In genomic region chr13:51912511-51913225, GRCh38 we compare ENCODE assay signal across 21 cellular contexts. TPM values are rescaled to one million over a fixed set of nuclear protein-coding genes. Genes with fewer than 3 reads are reported as not detected.
DNase-seq lines count a peak whose midpoint lies in the region; FAIRE-seq and TF ChIP-seq lines count a peak whose summit lies in the region.
"Had no signal": no experiment of that assay in that cellular context is flagged by ENCODE, and none has a peak within 500 bp of the region (broad histone marks: within the 10 kb centered on the region; RNA-seq: fewer than 3 reads in every experiment).

No MANE protein-coding gene starts in this region.

- H3K4me3 ChIP-seq in foreskin fibroblast (ENCODE audit: low read depth in 1 of 2, low read length in 2 of 2): no peak overlapping the region
- H3K4me3 ChIP-seq: ovary, SJCRH30 had no signal

- TF ChIP-seq POLR2A in GM12891 (IDR thresholded peaks at IDR 0.05; ENCODE audit: low read depth, low read length): no peak

- DNase-seq in DMS153 treated with DMSO at 0.1 percent for 48 hours (lab: John Stamatoyannopoulos, UW; ENCODE audit: unreplicated experiment): peak; percentile 19
- no peak for DNase-seq in DMS153 (lab: John Stamatoyannopoulos, UW)
- DNase-seq in GM12891 (ENCODE audit: insufficient read length, low spot score): no peak
- peak; percentile 16 for DNase-seq in NOMO-1 treated with dmso at 0.1 percent for 144 hours (lab: John Stamatoyannopoulos, UW; ENCODE audit: unreplicated experiment)
- peak; percentile 25 for DNase-seq in ecto neural progenitor cell (ENCODE audit: low spot score)
- DNase-seq in mucosa of gallbladder (ENCODE audit: low spot score): no peak
- DNase-seq in activated CD4-positive, CD25-positive, alpha-beta regulatory T cell treated with anti-CD3 and anti-CD28 coated beads, Interleukin-2, amount 50 U/mL, for 72 hours: no peak
- no peak for DNase-seq in foreskin fibroblast
- DNase-seq: Calu3, foreskin melanocyte, naive B cell, NCI-H2081, NCI-H510A, ovary, T-helper 2 cell had no signal

- TF ChIP-seq CTCF in foreskin fibroblast (IDR thresholded peaks at IDR 0.05; ENCODE audit: low read depth, low read length): no peak

- FAIRE-seq in GM12891 (lab: Jason Lieb, UNC): no peak
- FAIRE-seq: astrocyte had no signal

TF ChIP-seq in GM12891, 5 proteins besides CTCF, POLR2A, EP300 and RAD21:
- no peak for TF ChIP-seq POLR2AphosphoS5 (IDR thresholded peaks at IDR 0.05; ENCODE audit: low read depth, low read length)
- TF ChIP-seq POU2F2 (IDR thresholded peaks at IDR 0.05; ENCODE audit: low read depth, low read length): no peak
- TF ChIP-seq PAX5 (IDR thresholded peaks at IDR 0.05; ENCODE audit: insufficient read depth, low read length, severe bottlenecking): no peak
- peak; percentile 92 for TF ChIP-seq SPI1 (IDR thresholded peaks at IDR 0.05; ENCODE audit: low read depth, low read length)
- no peak for TF ChIP-seq TAF1 (IDR thresholded peaks at IDR 0.05; ENCODE audit: low read depth, low read length)

RNA-seq across cellular contexts. Expression of gene CCDC70, which starts 50.9 kb away (rescaled TPM):
- polyA plus RNA-seq in GM12891 (2012; ENCODE audit: low read depth, missing spikeins): not detected
- not detected for total RNA-seq in mucosa of gallbladder
- total RNA-seq: activated naive CD4-positive, alpha-beta T cell treated with anti-CD3 and anti-CD28 coated beads, Interleukin-2, amount 50 U/mL, for 72 hours; activated T-helper 1 cell treated with anti-CD3 and anti-CD28 coated beads, Interleukin-12 subunit alpha, Interleukin-12 subunit beta, Interleukin-2, Interleukin-4 antibody, amounts not matched to agents 30 ng/mL and 10 ng/mL and 1 ng/mL, durations not matched to agents 14 hours and 24 hours and 36 hours; astrocyte; Calu3; epithelial cell of proximal tubule; ovary; SJCRH30; urinary bladder had no signal
- polyA plus RNA-seq: ovary, urinary bladder had no signal

Comparison
In these comparisons a context has a peak if more than half of its experiments do, and no peak if none do; other contexts are left out.
1. DNase-seq: peak in DMS153 treated with DMSO at 0.1 percent for 48 hours (single experiment), NOMO-1 treated with dmso at 0.1 percent for 144 hours (single experiment) and ecto neural progenitor cell (single experiment); none in DMS153 (single experiment), GM12891 (single experiment), mucosa of gallbladder (single experiment), activated CD4-positive, CD25-positive, alpha-beta regulatory T cell treated with anti-CD3 and anti-CD28 coated beads, Interleukin-2, amount 50 U/mL, for 72 hours (single experiment) and foreskin fibroblast (0 of 2).